Comparison of ENCODE assay signal across 16 cellular contexts in genomic region chr17:35493040-35493439, GRCh38. TPM values are rescaled to one million over a fixed set of nuclear protein-coding genes. Genes with fewer than 3 reads are reported as not detected.
DNase-seq lines count a peak whose midpoint lies in the region; ATAC-seq and TF ChIP-seq lines count a peak whose summit lies in the region.
"Had no signal": no experiment of that assay in that cellular context is flagged by ENCODE, and none has a peak within 500 bp of the region (broad histone marks: within the 10 kb centered on the region; RNA-seq: fewer than 3 reads in every experiment).

No MANE protein-coding gene starts in this region.

- H3K79me2 ChIP-seq in GM23338 (replicated peaks; ENCODE audit: insufficient read depth), result no peaks in the 10 kb centered on the region

- no peak overlapping the region for H2AFZ ChIP-seq in GM23338

- no peaks in the 10 kb centered on the region for H3K27me3 ChIP-seq in A673 (replicated peaks; ENCODE audit: insufficient read depth, low read depth, low read length, poor library complexity)
- H3K27me3 ChIP-seq in CD4-positive, alpha-beta memory T cell (ENCODE audit: insufficient read depth, low read length), result no peaks in the 10 kb centered on the region
- H3K27me3 ChIP-seq in GM23338 (ENCODE audit: insufficient read depth), result peaks cover 100% of the 10 kb centered on the region
- H3K27me3 ChIP-seq in upper lobe of right lung, result peaks cover 78% of the 10 kb centered on the region
- peaks cover 87% of the 10 kb centered on the region for H3K27me3 ChIP-seq in BE2C

- H3K27ac Mint-ChIP-seq in CD4-positive, alpha-beta memory T cell, result peak overlapping the region; percentile 30 to 87 (median 43)
- H3K27ac Mint-ChIP-seq in GM23338, result no peak overlapping the region
- H3K27ac Mint-ChIP-seq in effector memory CD8-positive, alpha-beta T cell, result peak overlapping the region; percentile 26 to 52
- no peak overlapping the region for H3K27ac Mint-ChIP-seq in activated CD4-positive, alpha-beta T cell treated with anti-CD3 and anti-CD28 coated beads, Interleukin-2, amount 10 ng/mL, durations not matched to agents 7 days and 5 days
- H3K27ac Mint-ChIP-seq: CD14-positive monocyte, HFFc6 had no signal

- H4K20me1 ChIP-seq in GM23338 (replicated peaks; ENCODE audit: insufficient read depth), result peaks cover 21% of the 10 kb centered on the region

- no peak overlapping the region for H3K4me3 ChIP-seq in A673 (ENCODE audit: low read depth, low read length, poor library complexity, severe bottlenecking)
- H3K4me3 ChIP-seq in CD4-positive, alpha-beta memory T cell (ENCODE audit: low read length in 2 of 2), result no peak overlapping the region
- H3K4me3 ChIP-seq in GM23338, result no peak overlapping the region
- no peak overlapping the region for H3K4me3 ChIP-seq in upper lobe of right lung
- H3K4me3 ChIP-seq in BE2C (ENCODE audit: low read depth, low read length), result no peak overlapping the region
- H3K4me3 ChIP-seq: GM12878 had no signal

- peak; percentile 11 for DNase-seq in A673 (ENCODE audit: low spot score)
- no peak for DNase-seq in CD4-positive, alpha-beta memory T cell
- DNase-seq in GM23338 (ENCODE audit: low spot score), result peak; percentile 74
- DNase-seq in effector memory CD8-positive, alpha-beta T cell, result no peak
- DNase-seq in upper lobe of right lung, result no peak
- no peak for DNase-seq in BE2C
- DNase-seq in activated CD4-positive, alpha-beta T cell treated with anti-CD3 and anti-CD28 coated beads, Interleukin-2, amount 10 ng/mL, durations not matched to agents 7 days and 5 days, result no peak
- DNase-seq in NCI-H69 (lab: John Stamatoyannopoulos, UW), result no peak
- DNase-seq: DMS79, HCEC 1CT, HFFc6 had no signal

- H3K9me3 Mint-ChIP-seq in CD4-positive, alpha-beta memory T cell, result peaks cover 0 to 6% (median 0%) of the 10 kb centered on the region in 8 donors
- H3K9me3 Mint-ChIP-seq in GM23338, result no peaks in the 10 kb centered on the region; the same call in 1 of the 3 replicates
- no peaks in the 10 kb centered on the region for H3K9me3 Mint-ChIP-seq in effector memory CD8-positive, alpha-beta T cell
- H3K9me3 Mint-ChIP-seq in activated CD4-positive, alpha-beta T cell treated with anti-CD3 and anti-CD28 coated beads, Interleukin-2, amount 10 ng/mL, durations not matched to agents 7 days and 5 days, result no peaks in the 10 kb centered on the region
- H3K9me3 Mint-ChIP-seq: HFFc6 had no signal

- TF ChIP-seq CTCF in A673 (conservative IDR thresholded peaks at IDR 0.05; ENCODE audit: low read depth, low read length) (no peak), GM23338 (conservative IDR thresholded peaks at IDR 0.05; ENCODE audit: low read depth in 2 of 2) (no peak), upper lobe of right lung (IDR thresholded peaks at IDR 0.05) (no peak), BE2C (IDR thresholded peaks at IDR 0.05; ENCODE audit: low read depth, low read length) (no peak)

- no TSS peak for BruUV-seq in A673 (replicated peaks; lab: Mats Ljungman, UMichigan)

- peaks cover 33 to 79% (median 51%) of the 10 kb centered on the region in 4 donors for H3K4me1 Mint-ChIP-seq in CD4-positive, alpha-beta memory T cell
- H3K4me1 Mint-ChIP-seq in GM23338, result peaks cover 39% of the 10 kb centered on the region
- H3K4me1 Mint-ChIP-seq in effector memory CD8-positive, alpha-beta T cell (ENCODE audit: low read depth in 2 of 2), result peaks cover 39 to 58% of the 10 kb centered on the region in 2 donors
- peaks cover 82% of the 10 kb centered on the region for H3K4me1 Mint-ChIP-seq in activated CD4-positive, alpha-beta T cell treated with anti-CD3 and anti-CD28 coated beads, Interleukin-2, amount 10 ng/mL, durations not matched to agents 7 days and 5 days

- no peak overlapping the region for H3K4me3 Mint-ChIP-seq in CD4-positive, alpha-beta memory T cell
- no peak overlapping the region for H3K4me3 Mint-ChIP-seq in GM23338
- no peak overlapping the region for H3K4me3 Mint-ChIP-seq in effector memory CD8-positive, alpha-beta T cell
- H3K4me3 Mint-ChIP-seq in activated CD4-positive, alpha-beta T cell treated with anti-CD3 and anti-CD28 coated beads, Interleukin-2, amount 10 ng/mL, durations not matched to agents 7 days and 5 days, result no peak overlapping the region
- H3K4me3 Mint-ChIP-seq: HFFc6 had no signal

- POLR2A ChIA-PET in A673 (lab: Charles Lee; ENCODE audit: low non-redundant PET), result no interaction called here
- POLR2A ChIA-PET in CD4-positive, alpha-beta memory T cell (lab: Charles Lee; ENCODE audit: partially characterized antibody), result interaction anchor here (0.9 to 1.6 kb wide), 2 partner anchors 20 to 41 kb away, joined by 3 to 10 read pairs; no protein-coding TSS in a partner anchor
- POLR2A ChIA-PET in activated CD4-positive, alpha-beta T cell treated with anti-CD3 and anti-CD28 coated beads, Interleukin-2, amount 10 ng/mL, durations not matched to agents 7 days and 5 days (lab: Charles Lee), result no interaction called here

- no peaks in the 10 kb centered on the region for H3K9me3 ChIP-seq in A673 (ENCODE audit: low read depth, low read length, poor library complexity, severe bottlenecking)
- no peaks in the 10 kb centered on the region for H3K9me3 ChIP-seq in CD4-positive, alpha-beta memory T cell (ENCODE audit: control insufficient read depth in 1 of 2, low read length in 2 of 2)
- H3K9me3 ChIP-seq in upper lobe of right lung, result no peaks in the 10 kb centered on the region
- H3K9me3 ChIP-seq in BE2C, result 0 out of 2 replicates have a peak, but pooled peaks cover 2% of the 10 kb centered on the region

- intact Hi-C loops in A673 (cut with micrococcal nuclease; ENCODE audit: unreplicated experiment), result no loop called here
- intact Hi-C loops in CD4-positive, alpha-beta memory T cell (cut with micrococcal nuclease), result no loop called here
- intact Hi-C loops in upper lobe of right lung (cut with DNase I), result no loop called here

- no peaks in the 10 kb centered on the region for H3K9me2 ChIP-seq in GM23338 (ENCODE audit: insufficient read depth)

- H3K4me1 ChIP-seq in A673 (ENCODE audit: insufficient read depth, low read length, poor library complexity, severe bottlenecking), result no peaks in the 10 kb centered on the region
- peaks cover 45% of the 10 kb centered on the region for H3K4me1 ChIP-seq in CD4-positive, alpha-beta memory T cell (ENCODE audit: insufficient read depth, low read length)
- H3K4me1 ChIP-seq in GM23338 (ENCODE audit: insufficient read depth), result peaks cover 49% of the 10 kb centered on the region
- H3K4me1 ChIP-seq in upper lobe of right lung, result peaks cover 4% of the 10 kb centered on the region
- H3K4me1 ChIP-seq in BE2C, result no peaks in the 10 kb centered on the region

- H3K4me2 ChIP-seq in GM23338, result no peak overlapping the region

- H3K36me3 ChIP-seq in A673 (ENCODE audit: insufficient read depth, low read length, poor library complexity, severe bottlenecking) (no peaks in the 10 kb centered on the region), GM23338 (ENCODE audit: insufficient read depth) (no peaks in the 10 kb centered on the region), upper lobe of right lung (no peaks in the 10 kb centered on the region), BE2C (no peaks in the 10 kb centered on the region)
- peaks cover 16% of the 10 kb centered on the region for H3K36me3 ChIP-seq in CD4-positive, alpha-beta memory T cell (ENCODE audit: insufficient read depth, low read length)

- peaks cover 10% of the 10 kb centered on the region for H3F3A ChIP-seq in GM23338 (replicated peaks; ENCODE audit: low read depth)

- H3K27me3 Mint-ChIP-seq in CD4-positive, alpha-beta memory T cell, result no peaks in the 10 kb centered on the region
- H3K27me3 Mint-ChIP-seq in GM23338 (ENCODE audit: insufficient read depth, low read depth, poor library complexity), result peaks cover 95% of the 10 kb centered on the region
- H3K27me3 Mint-ChIP-seq in effector memory CD8-positive, alpha-beta T cell, result no peaks in the 10 kb centered on the region
- no peaks in the 10 kb centered on the region for H3K27me3 Mint-ChIP-seq in activated CD4-positive, alpha-beta T cell treated with anti-CD3 and anti-CD28 coated beads, Interleukin-2, amount 10 ng/mL, durations not matched to agents 7 days and 5 days

- CTCF ChIA-PET in A673 (lab: Charles Lee), result no interaction called here
- CTCF ChIA-PET in CD4-positive, alpha-beta memory T cell (lab: Charles Lee; ENCODE audit: partially characterized antibody), result interaction anchor here (0.9 to 1.4 kb wide), 3 partner anchors 26 to 322 kb away, joined by 3 to 4 read pairs (median 3); partner anchors contain the start of gene SLFN12L
- CTCF ChIA-PET in activated CD4-positive, alpha-beta T cell treated with anti-CD3 and anti-CD28 coated beads, Interleukin-2, amount 10 ng/mL, durations not matched to agents 7 days and 5 days (lab: Charles Lee), result no interaction called here

- no peak overlapping the region for H3K27ac ChIP-seq in A673 (ENCODE audit: low read depth, low read length, poor library complexity, severe bottlenecking)
- H3K27ac ChIP-seq in CD4-positive, alpha-beta memory T cell (ENCODE audit: low read depth, low read length), result no peak overlapping the region
- no peak overlapping the region for H3K27ac ChIP-seq in GM23338 (ENCODE audit: low read depth)
- no peak overlapping the region for H3K27ac ChIP-seq in upper lobe of right lung

- ATAC-seq in GM23338 (no peak), upper lobe of right lung (no peak)
- ATAC-seq in effector memory CD8-positive, alpha-beta T cell (replicated peaks), result no peak
- ATAC-seq: GM12878, HepG2 had no signal

- peaks cover 45 to 59% of the 10 kb centered on the region in 2 donors for H3K36me3 Mint-ChIP-seq in CD4-positive, alpha-beta memory T cell
- no peaks in the 10 kb centered on the region for H3K36me3 Mint-ChIP-seq in GM23338 (ENCODE audit: low read depth)
- peaks cover 70% of the 10 kb centered on the region for H3K36me3 Mint-ChIP-seq in effector memory CD8-positive, alpha-beta T cell (ENCODE audit: insufficient read depth)
- H3K36me3 Mint-ChIP-seq in activated CD4-positive, alpha-beta T cell treated with anti-CD3 and anti-CD28 coated beads, Interleukin-2, amount 10 ng/mL, durations not matched to agents 7 days and 5 days (ENCODE audit: low read depth), result peaks cover 74% of the 10 kb centered on the region

RNA-seq across cellular contexts. Expression of gene SLFN12L, which starts 44.4 kb away (rescaled TPM):
- total RNA-seq in A673 (2021), result 1.6 and 2.7 TPM in 2 replicates
- 10 to 100 TPM; 75.4 to 78.8 TPM for total RNA-seq in CD4-positive, alpha-beta memory T cell
- polyA plus RNA-seq in CD4-positive, alpha-beta memory T cell, result 10 to 100 TPM; 13.4 to 23.0 TPM
- not detected in 2 replicates for total RNA-seq in GM23338 (2014; rRNA removed; shearing (Covaris generic))
- polyA plus RNA-seq in GM23338 (2016; fragmentation: Nextera tagmentation; extraction: Ambion mirVana), result not detected in 2 replicates
- total RNA-seq in upper lobe of right lung, result 5.1 TPM
- not detected for polyA plus RNA-seq in BE2C (2012; ENCODE audit: insufficient read depth, insufficient read length, low read depth)
- 100 to 1,000 TPM in 1 of 2 experiments, 10 to 100 TPM in 1; 97.9 to 102 TPM for total RNA-seq in activated CD4-positive, alpha-beta T cell treated with anti-CD3 and anti-CD28 coated beads, Interleukin-2, amount 10 ng/mL, durations not matched to agents 7 days and 5 days
- total RNA-seq: G401, HepG2 had no signal
- polyA plus RNA-seq: BJ, HepG2 had no signal

RNA-seq across cellular contexts. Expression of gene SLFN13, which starts 44.5 kb away (rescaled TPM):
- total RNA-seq in A673 (2021) (31.6 and 34.0 TPM in 2 replicates), upper lobe of right lung (25.7 TPM)
- 10 to 100 TPM; 24.6 to 27.3 TPM for total RNA-seq in CD4-positive, alpha-beta memory T cell
- 1 to 10 TPM; 5.4 to 5.9 TPM for polyA plus RNA-seq in CD4-positive, alpha-beta memory T cell
- total RNA-seq in GM23338 (2014; rRNA removed; shearing (Covaris generic)), result 3.1 and 4.3 TPM in 2 replicates
- polyA plus RNA-seq in GM23338 (2016; fragmentation: Nextera tagmentation; extraction: Ambion mirVana), result 1.0 and 1.3 TPM in 2 replicates
- not detected for polyA plus RNA-seq in BE2C (2012; ENCODE audit: insufficient read depth, insufficient read length, low read depth)
- 10 to 100 TPM; 50.4 to 53.6 TPM for total RNA-seq in activated CD4-positive, alpha-beta T cell treated with anti-CD3 and anti-CD28 coated beads, Interleukin-2, amount 10 ng/mL, durations not matched to agents 7 days and 5 days
- polyA plus RNA-seq: HepG2 had no signal

Comparison
In these comparisons a context has a peak if more than half of its experiments do, and no peak if none do; other contexts are left out.
1. DNase-seq: peak in A673 (single experiment) and GM23338 (single experiment); none in CD4-positive, alpha-beta memory T cell (0 of 5), effector memory CD8-positive, alpha-beta T cell (0 of 3), upper lobe of right lung (single experiment), BE2C (single experiment), activated CD4-positive, alpha-beta T cell treated with anti-CD3 and anti-CD28 coated beads, Interleukin-2, amount 10 ng/mL, durations not matched to agents 7 days and 5 days (single experiment) and NCI-H69 (single experiment).
2. H3K27ac Mint-ChIP-seq: peak in CD4-positive, alpha-beta memory T cell (7 of 7) and effector memory CD8-positive, alpha-beta T cell (2 of 2); none in GM23338 (single experiment) and activated CD4-positive, alpha-beta T cell treated with anti-CD3 and anti-CD28 coated beads, Interleukin-2, amount 10 ng/mL, durations not matched to agents 7 days and 5 days (single experiment).
3. RNA of gene SLFN12L, which starts 44.4 kb away (total RNA-seq): 97.9 to 102 TPM in activated CD4-positive, alpha-beta T cell treated with anti-CD3 and anti-CD28 coated beads, Interleukin-2, amount 10 ng/mL, durations not matched to agents 7 days and 5 days and 75.4 to 78.8 TPM in CD4-positive, alpha-beta memory T cell; 5.1 TPM in upper lobe of right lung (single experiment), 1.6 to 2.7 TPM in A673 and not detected in GM23338; every median in the first group is over 10 times any median in the second.